Comparison of ENCODE assay signal across 15 cellular contexts in genomic region chr15:101307048-101307896, GRCh38. TPM values are rescaled to one million over a fixed set of nuclear protein-coding genes. Genes with fewer than 3 reads are reported as not detected.
DNase-seq lines count a peak whose midpoint lies in the region; ATAC-seq and TF ChIP-seq lines count a peak whose summit lies in the region.
"Had no signal": no experiment of that assay in that cellular context is flagged by ENCODE, and none has a peak within 500 bp of the region (broad histone marks: within the 10 kb centered on the region; RNA-seq: fewer than 3 reads in every experiment).

No MANE protein-coding gene starts in this region.

- H4K91ac ChIP-seq in H9 (ENCODE audit: insufficient read length, low read depth, low read length) = no peak overlapping the region

- H3K9ac ChIP-seq in H9 (ENCODE audit: extremely low read depth, insufficient read length, low read length) = no peak overlapping the region

- no peaks in the 10 kb centered on the region for H4K20me1 ChIP-seq in H9 (ENCODE audit: control insufficient read depth, insufficient read depth, insufficient read length)

- no peak overlapping the region for H3K18ac ChIP-seq in H9 (ENCODE audit: insufficient read length, low read depth, low read length)

- no peak overlapping the region for H3K56ac ChIP-seq in H9 (ENCODE audit: insufficient read length, low read depth, low read length)

- H3K4me1 ChIP-seq in H9 (ENCODE audit: insufficient read depth, low read length) = no peaks in the 10 kb centered on the region
- H3K4me1 ChIP-seq: upper lobe of left lung had no signal

- H2AK5ac ChIP-seq in H9 (ENCODE audit: insufficient read length, low read length) = no peak overlapping the region

- no peaks in the 10 kb centered on the region for H3K79me2 ChIP-seq in H9 (ENCODE audit: insufficient read depth, low read length)

- no peak overlapping the region for H2BK5ac ChIP-seq in H9 (ENCODE audit: insufficient read length, low read length)

- H3T11ph ChIP-seq in H9 (ENCODE audit: low read length) = no peak overlapping the region

- no peak overlapping the region for H2BK20ac ChIP-seq in H9 (ENCODE audit: low read depth, low read length, poor library complexity, severe bottlenecking)

- no peak for ATAC-seq in natural killer cell treated with Interleukin-12 subunit alpha and Interleukin-12 subunit beta and Interleukin-15 and Interleukin-18, amount 100 ng/mL, for 72 hours
- ATAC-seq in GM21786 (IDR thresholded peaks at IDR 0.05; ENCODE audit: unreplicated experiment) (no peak), GM19395 (IDR thresholded peaks at IDR 0.05; ENCODE audit: unreplicated experiment) (no peak)
- ATAC-seq: stimulated activated effector memory CD8-positive, alpha-beta T cell treated with anti-CD3 and anti-CD28 coated beads, Interleukin-12 subunit alpha, Interleukin-12 subunit beta, amount 100 ng/mL, for 72 hours had no signal

- H2AFZ ChIP-seq in H9 (ENCODE audit: low read length) = no peak overlapping the region

- H3K27ac Mint-ChIP-seq in H9 = peak overlapping the region in 1 of 3 experiments; percentile 55; a peak in 1 of 7 replicates
- no peak overlapping the region for H3K27ac Mint-ChIP-seq in natural killer cell treated with Interleukin-12 subunit alpha and Interleukin-12 subunit beta and Interleukin-15 and Interleukin-18, amount 100 ng/mL, for 72 hours
- H3K27ac Mint-ChIP-seq: activated CD4-positive, alpha-beta T cell treated with anti-CD3 and anti-CD28 coated beads, Interleukin-2, amount 10 ng/mL, durations not matched to agents 24 days and 14 days; stimulated activated effector memory CD8-positive, alpha-beta T cell treated with anti-CD3 and anti-CD28 coated beads, Interleukin-12 subunit alpha, Interleukin-12 subunit beta, amount 100 ng/mL, for 72 hours had no signal

- H3K4me2 ChIP-seq in H9 (ENCODE audit: insufficient read depth, insufficient read length, low read length) = no peak overlapping the region
- H3K4me2 ChIP-seq: smooth muscle cell had no signal

- H3K27me3 ChIP-seq in H9 (ENCODE audit: insufficient read depth, low read length) = no peaks in the 10 kb centered on the region
- H3K27me3 ChIP-seq: ovary, upper lobe of left lung had no signal

- peak; percentile 22 for DNase-seq in H9
- peak; percentile 29 for DNase-seq in NCI-H187 treated with DMSO at 0.1 percent for 48 hours (lab: John Stamatoyannopoulos, UW)
- DNase-seq in coronary artery (ENCODE audit: low spot score) = peak; percentile 64
- peak; percentile 52 for DNase-seq in natural killer cell treated with Interleukin-12 subunit alpha and Interleukin-12 subunit beta and Interleukin-15 and Interleukin-18, amount 100 ng/mL, for 72 hours (ENCODE audit: low spot score)
- DNase-seq in NCI-H446 treated with DMSO at 0.1 percent for 48 hours (lab: John Stamatoyannopoulos, UW) = no peak
- no peak for DNase-seq in NCI-H82 treated with DMSO at 0.1 percent for 48 hours (lab: John Stamatoyannopoulos, UW; ENCODE audit: unreplicated experiment)
- DNase-seq: activated CD4-positive, alpha-beta T cell treated with anti-CD3 and anti-CD28 coated beads, Interleukin-2, amount 10 ng/mL, durations not matched to agents 24 days and 14 days; MV-4-11; NCI-H226; ovary had no signal

- no peak overlapping the region for H2BK120ac ChIP-seq in H9 (ENCODE audit: low read depth, low read length, poor library complexity, severe bottlenecking)

- no peak overlapping the region for H3K4me3 ChIP-seq in coronary artery
- H3K4me3 ChIP-seq: ovary, smooth muscle cell, upper lobe of left lung had no signal

- no peaks in the 10 kb centered on the region for H3K79me1 ChIP-seq in H9 (ENCODE audit: insufficient read depth, low read depth, low read length, poor library complexity, severe bottlenecking)

- no peak overlapping the region for H2BK12ac ChIP-seq in H9 (ENCODE audit: insufficient read length, low read depth, low read length)

- H3K4ac ChIP-seq in H9 (ENCODE audit: low read depth, low read length) = no peak overlapping the region

- H3K23ac ChIP-seq in H9 (ENCODE audit: insufficient read length, low read depth, low read length) = no peak overlapping the region

- no CpG with 5 or more reads among the region's 24 CpGs for WGBS in H9 (ENCODE audit: extremely low coverage, insufficient read length, low lambda C conversion rate)

- H2BK15ac ChIP-seq in H9 (ENCODE audit: low read depth, low read length) = no peak overlapping the region

- H3K27me3 Mint-ChIP-seq in H9 (ENCODE audit: low read depth) = no peaks in the 10 kb centered on the region; the same call in 1 of the 2 replicates
- H3K27me3 Mint-ChIP-seq in natural killer cell treated with Interleukin-12 subunit alpha and Interleukin-12 subunit beta and Interleukin-15 and Interleukin-18, amount 100 ng/mL, for 72 hours = no peaks in the 10 kb centered on the region
- H3K27me3 Mint-ChIP-seq: activated CD4-positive, alpha-beta T cell treated with anti-CD3 and anti-CD28 coated beads, Interleukin-2, amount 10 ng/mL, durations not matched to agents 24 days and 14 days had no signal

- H3K27ac ChIP-seq in H9 (ENCODE audit: insufficient read length, low read depth, low read length) = no peak overlapping the region
- no peak overlapping the region for H3K27ac ChIP-seq in coronary artery
- H3K27ac ChIP-seq: ovary, upper lobe of left lung had no signal

- no peaks in the 10 kb centered on the region for H3K9me3 ChIP-seq in H9 (ENCODE audit: control insufficient read depth, low read depth, low read length)
- H3K9me3 ChIP-seq: ovary, upper lobe of left lung had no signal

- H3K23me2 ChIP-seq in H9 (ENCODE audit: insufficient read length, low read depth, low read length, poor library complexity, severe bottlenecking) = no peaks in the 10 kb centered on the region

- no peak overlapping the region for H4K5ac ChIP-seq in H9 (ENCODE audit: insufficient read length, low read depth, low read length)

- no peak overlapping the region for H3K4me3 Mint-ChIP-seq in H9
- no peak overlapping the region for H3K4me3 Mint-ChIP-seq in natural killer cell treated with Interleukin-12 subunit alpha and Interleukin-12 subunit beta and Interleukin-15 and Interleukin-18, amount 100 ng/mL, for 72 hours
- H3K4me3 Mint-ChIP-seq: activated CD4-positive, alpha-beta T cell treated with anti-CD3 and anti-CD28 coated beads, Interleukin-2, amount 10 ng/mL, durations not matched to agents 24 days and 14 days; stimulated activated effector memory CD8-positive, alpha-beta T cell treated with anti-CD3 and anti-CD28 coated beads, Interleukin-12 subunit alpha, Interleukin-12 subunit beta, amount 100 ng/mL, for 72 hours had no signal

- no peaks in the 10 kb centered on the region for H3K36me3 Mint-ChIP-seq in H9 (ENCODE audit: insufficient read depth in 1 of 3, low read depth in 3 of 3)
- no peaks in the 10 kb centered on the region for H3K36me3 Mint-ChIP-seq in natural killer cell treated with Interleukin-12 subunit alpha and Interleukin-12 subunit beta and Interleukin-15 and Interleukin-18, amount 100 ng/mL, for 72 hours
- H3K36me3 Mint-ChIP-seq: stimulated activated effector memory CD8-positive, alpha-beta T cell treated with anti-CD3 and anti-CD28 coated beads, Interleukin-12 subunit alpha, Interleukin-12 subunit beta, amount 100 ng/mL, for 72 hours had no signal

- H3K14ac ChIP-seq in H9 (ENCODE audit: insufficient read depth, low read length) = no peak overlapping the region

- TF ChIP-seq CTCF in H9 (conservative IDR thresholded peaks at IDR 0.05) (no peak), coronary artery (IDR thresholded peaks at IDR 0.05) (no peak)

- peaks cover 0 to 4% of the 10 kb centered on the region in 2 experiments; a peak in 1 of 4 replicates for H3K4me1 Mint-ChIP-seq in H9
- no peaks in the 10 kb centered on the region for H3K4me1 Mint-ChIP-seq in natural killer cell treated with Interleukin-12 subunit alpha and Interleukin-12 subunit beta and Interleukin-15 and Interleukin-18, amount 100 ng/mL, for 72 hours (ENCODE audit: low read depth in 2 of 2)
- H3K4me1 Mint-ChIP-seq: stimulated activated effector memory CD8-positive, alpha-beta T cell treated with anti-CD3 and anti-CD28 coated beads, Interleukin-12 subunit alpha, Interleukin-12 subunit beta, amount 100 ng/mL, for 72 hours had no signal

- no peak overlapping the region for H4K8ac ChIP-seq in H9 (replicated peaks; ENCODE audit: insufficient read length, low read depth, low read length)

- H3K9me3 Mint-ChIP-seq in H9 = no peaks in the 10 kb centered on the region; a peak in 1 of 5 replicates
- no peaks in the 10 kb centered on the region for H3K9me3 Mint-ChIP-seq in natural killer cell treated with Interleukin-12 subunit alpha and Interleukin-12 subunit beta and Interleukin-15 and Interleukin-18, amount 100 ng/mL, for 72 hours
- H3K9me3 Mint-ChIP-seq: activated CD4-positive, alpha-beta T cell treated with anti-CD3 and anti-CD28 coated beads, Interleukin-2, amount 10 ng/mL, durations not matched to agents 24 days and 14 days; stimulated activated effector memory CD8-positive, alpha-beta T cell treated with anti-CD3 and anti-CD28 coated beads, Interleukin-12 subunit alpha, Interleukin-12 subunit beta, amount 100 ng/mL, for 72 hours had no signal

RNA-seq across cellular contexts. Expression of gene SNRPA1, which starts 12.2 kb away (rescaled TPM):
- 145 and 146 TPM in 2 replicates for total RNA-seq in H9 (2021)
- 100 to 1,000 TPM; 114 to 161 TPM for total RNA-seq in natural killer cell treated with Interleukin-12 subunit alpha and Interleukin-12 subunit beta and Interleukin-15 and Interleukin-18, amount 100 ng/mL, for 72 hours

RNA-seq across cellular contexts. Expression of gene SELENOS, which starts 30.0 kb away (rescaled TPM):
- 57.7 and 65.1 TPM in 2 replicates for total RNA-seq in H9 (2021)
- 100 to 1,000 TPM in 1 of 2 donors, 10 to 100 TPM in 1; 68.3 to 113 TPM for total RNA-seq in natural killer cell treated with Interleukin-12 subunit alpha and Interleukin-12 subunit beta and Interleukin-15 and Interleukin-18, amount 100 ng/mL, for 72 hours

RNA-seq across cellular contexts. Expression of gene CHSY1, which starts 55.4 kb away (rescaled TPM):
- 68.3 and 68.9 TPM in 2 replicates for total RNA-seq in H9 (2021)
- 10 to 100 TPM; 91.2 to 93.3 TPM for total RNA-seq in natural killer cell treated with Interleukin-12 subunit alpha and Interleukin-12 subunit beta and Interleukin-15 and Interleukin-18, amount 100 ng/mL, for 72 hours

Comparison
In these comparisons a context has a peak if more than half of its experiments do, and no peak if none do; other contexts are left out.
1. DNase-seq: peak in H9 (single experiment), NCI-H187 treated with DMSO at 0.1 percent for 48 hours (single experiment), coronary artery (single experiment) and natural killer cell treated with Interleukin-12 subunit alpha and Interleukin-12 subunit beta and Interleukin-15 and Interleukin-18, amount 100 ng/mL, for 72 hours (single experiment); none in NCI-H446 treated with DMSO at 0.1 percent for 48 hours (single experiment) and NCI-H82 treated with DMSO at 0.1 percent for 48 hours (single experiment).